ENCODE assay signal across 1 cellular context in genomic region chr15:82699726-82700125, GRCh38.
A peak's percentile ranks its signal among the peaks of the same experiment; 100 is the strongest.
TF ChIP-seq lines count a peak whose summit lies in the region.

No MANE protein-coding gene starts in this region.

TF ChIP-seq in WTC11, 78 proteins besides CTCF, POLR2A, EP300 and RAD21 (continued from another document):
- TF ChIP-seq ZNF281 (CRISPR knock-in tag; IDR thresholded peaks at IDR 0.05) (no peak), ZNF121 (CRISPR knock-in tag; IDR thresholded peaks at IDR 0.05) (peak; percentile 51; the same call in 1 of the 2 replicates)
